In the genomic region with DNA sequence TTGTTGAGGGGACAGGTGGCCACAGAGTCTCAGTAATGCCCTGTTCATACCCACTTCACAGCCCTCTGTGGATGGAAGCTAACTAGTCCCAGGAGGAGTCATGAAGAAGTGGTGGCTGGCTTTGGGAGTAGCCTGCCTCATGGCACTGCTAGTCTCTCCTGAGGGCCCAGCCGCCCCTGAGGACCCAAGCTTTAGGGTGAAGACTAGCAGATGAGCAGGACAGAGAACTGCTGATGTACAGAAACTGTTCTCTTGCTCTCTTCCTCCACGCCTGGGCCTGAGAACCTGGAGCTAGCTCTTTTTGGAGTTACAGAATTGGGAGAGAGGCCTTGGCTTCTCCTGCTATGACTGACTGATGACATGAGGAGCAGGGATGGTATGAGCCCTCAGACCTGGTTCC, we compare ENCODE assay signal across 20 cellular contexts.
"Had no signal": no experiment of that assay in that cellular context is flagged by ENCODE, and none has a peak within 500 bp of the region (broad histone marks: within the 10 kb centered on the region; RNA-seq: fewer than 3 reads in every experiment).

No MANE protein-coding gene starts in this region.

- H3K4me1 ChIP-seq: gastrocnemius medialis had no signal

- H3K27me3 ChIP-seq: dorsolateral prefrontal cortex had no signal

- ATAC-seq: gastrocnemius medialis, heart right ventricle, left cardiac atrium, left lung, left ventricle myocardium superior, lower lobe of right lung, mucosa of descending colon had no signal

- DNase-seq: dermis blood vessel endothelial cell; dorsolateral prefrontal cortex; effector CD4-positive, alpha-beta T cell; effector memory CD4-positive, alpha-beta T cell; esophagus squamous epithelium; foreskin fibroblast; foreskin melanocyte; gastrocnemius medialis; glutamatergic neuron; head of caudate nucleus; heart right ventricle; hippocampal formation; left cardiac atrium; left lung; left ventricle myocardium superior; lower lobe of right lung; mammary epithelial cell; mesendoderm; mucosa of descending colon had no signal

- H3K27ac ChIP-seq: coronary artery, dorsolateral prefrontal cortex, esophagus squamous epithelium, gastrocnemius medialis, heart right ventricle, left lung, lower lobe of right lung had no signal

- H3K4me3 ChIP-seq: coronary artery, dorsolateral prefrontal cortex, esophagus squamous epithelium, gastrocnemius medialis, heart right ventricle, left lung, lower lobe of right lung, mucosa of descending colon had no signal

- H3K9me3 ChIP-seq: esophagus squamous epithelium, gastrocnemius medialis, heart right ventricle, left lung, lower lobe of right lung, mucosa of descending colon had no signal

- H3K36me3 ChIP-seq: esophagus squamous epithelium, gastrocnemius medialis, heart right ventricle, left lung, lower lobe of right lung had no signal
